In the genomic region with DNA sequence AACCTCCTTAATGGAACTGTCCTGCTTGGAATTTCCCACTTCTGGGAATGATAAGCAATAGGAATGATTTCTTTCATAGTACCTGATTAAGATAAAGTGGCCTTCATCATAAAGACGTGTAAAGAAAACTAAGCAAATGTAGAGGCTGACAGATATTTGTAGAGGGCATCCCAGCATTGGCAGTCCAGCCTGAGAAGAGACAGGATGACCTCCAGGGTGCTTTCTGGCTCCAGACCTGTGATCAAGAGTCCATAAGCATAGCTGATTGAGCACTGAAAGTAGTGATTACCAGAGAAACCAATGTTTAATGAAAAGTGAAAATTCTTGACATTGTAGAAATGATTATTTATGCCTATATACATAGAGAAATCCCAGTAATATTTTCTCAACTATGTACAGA, we compare ENCODE assay signal across 2 cellular contexts.
TF ChIP-seq lines count a peak whose summit lies in the region.

No MANE protein-coding gene starts in this region.

TF ChIP-seq in IMR-90, 13 proteins besides CTCF, POLR2A, EP300 and RAD21:
- no peak for TF ChIP-seq ELK1 (IDR thresholded peaks at IDR 0.05; ENCODE audit: borderline replicate concordance, low read depth, low read length)
- no peak for TF ChIP-seq MAZ (IDR thresholded peaks at IDR 0.05; ENCODE audit: borderline replicate concordance, low read depth, low read length)
- TF ChIP-seq NFE2L2 (IDR thresholded peaks at IDR 0.05; ENCODE audit: low read depth, low read length): no peak
- TF ChIP-seq MAFK (IDR thresholded peaks at IDR 0.05; ENCODE audit: low read depth, low read length): no peak
- no peak for TF ChIP-seq CHD1 (IDR thresholded peaks at IDR 0.05; ENCODE audit: low read depth, low read length)
- TF ChIP-seq FOS (IDR thresholded peaks at IDR 0.05; ENCODE audit: low read depth, low read length): no peak
- TF ChIP-seq RCOR1 (IDR thresholded peaks at IDR 0.05; ENCODE audit: insufficient replicate concordance, low read length): no peak

TF ChIP-seq in GM23338, 12 proteins besides CTCF, POLR2A, EP300 and RAD21:
- TF ChIP-seq CREB1 (CRISPR knock-in tag; IDR thresholded peaks at IDR 0.05; ENCODE audit: low read depth) (no peak), POLR2AphosphoS5 (IDR thresholded peaks at IDR 0.05; ENCODE audit: low read depth) (no peak), JUNB (IDR thresholded peaks at IDR 0.05; ENCODE audit: unreplicated experiment) (no peak), NANOG (IDR thresholded peaks at IDR 0.05; ENCODE audit: borderline replicate concordance) (no peak), ZNF331 (CRISPR knock-in tag; IDR thresholded peaks at IDR 0.05; ENCODE audit: low read depth) (no peak), STAT1 (IDR thresholded peaks at IDR 0.05; ENCODE audit: unreplicated experiment) (no peak), ZNF114 (CRISPR knock-in tag; IDR thresholded peaks at IDR 0.05) (no peak), EZH2phosphoT487 (IDR thresholded peaks at IDR 0.05; ENCODE audit: unreplicated experiment) (no peak), EZH2 (IDR thresholded peaks at IDR 0.05; ENCODE audit: low read depth, unreplicated experiment) (no peak)
- TF ChIP-seq, protein P1, sequence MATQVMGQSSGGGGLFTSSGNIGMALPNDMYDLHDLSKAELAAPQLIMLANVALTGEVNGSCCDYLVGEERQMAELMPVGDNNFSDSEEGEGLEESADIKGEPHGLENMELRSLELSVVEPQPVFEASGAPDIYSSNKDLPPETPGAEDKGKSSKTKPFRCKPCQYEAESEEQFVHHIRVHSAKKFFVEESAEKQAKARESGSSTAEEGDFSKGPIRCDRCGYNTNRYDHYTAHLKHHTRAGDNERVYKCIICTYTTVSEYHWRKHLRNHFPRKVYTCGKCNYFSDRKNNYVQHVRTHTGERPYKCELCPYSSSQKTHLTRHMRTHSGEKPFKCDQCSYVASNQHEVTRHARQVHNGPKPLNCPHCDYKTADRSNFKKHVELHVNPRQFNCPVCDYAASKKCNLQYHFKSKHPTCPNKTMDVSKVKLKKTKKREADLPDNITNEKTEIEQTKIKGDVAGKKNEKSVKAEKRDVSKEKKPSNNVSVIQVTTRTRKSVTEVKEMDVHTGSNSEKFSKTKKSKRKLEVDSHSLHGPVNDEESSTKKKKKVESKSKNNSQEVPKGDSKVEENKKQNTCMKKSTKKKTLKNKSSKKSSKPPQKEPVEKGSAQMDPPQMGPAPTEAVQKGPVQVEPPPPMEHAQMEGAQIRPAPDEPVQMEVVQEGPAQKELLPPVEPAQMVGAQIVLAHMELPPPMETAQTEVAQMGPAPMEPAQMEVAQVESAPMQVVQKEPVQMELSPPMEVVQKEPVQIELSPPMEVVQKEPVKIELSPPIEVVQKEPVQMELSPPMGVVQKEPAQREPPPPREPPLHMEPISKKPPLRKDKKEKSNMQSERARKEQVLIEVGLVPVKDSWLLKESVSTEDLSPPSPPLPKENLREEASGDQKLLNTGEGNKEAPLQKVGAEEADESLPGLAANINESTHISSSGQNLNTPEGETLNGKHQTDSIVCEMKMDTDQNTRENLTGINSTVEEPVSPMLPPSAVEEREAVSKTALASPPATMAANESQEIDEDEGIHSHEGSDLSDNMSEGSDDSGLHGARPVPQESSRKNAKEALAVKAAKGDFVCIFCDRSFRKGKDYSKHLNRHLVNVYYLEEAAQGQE (IDR thresholded peaks at IDR 0.05; ENCODE audit: unreplicated experiment): no peak
- TF ChIP-seq, protein P2, sequence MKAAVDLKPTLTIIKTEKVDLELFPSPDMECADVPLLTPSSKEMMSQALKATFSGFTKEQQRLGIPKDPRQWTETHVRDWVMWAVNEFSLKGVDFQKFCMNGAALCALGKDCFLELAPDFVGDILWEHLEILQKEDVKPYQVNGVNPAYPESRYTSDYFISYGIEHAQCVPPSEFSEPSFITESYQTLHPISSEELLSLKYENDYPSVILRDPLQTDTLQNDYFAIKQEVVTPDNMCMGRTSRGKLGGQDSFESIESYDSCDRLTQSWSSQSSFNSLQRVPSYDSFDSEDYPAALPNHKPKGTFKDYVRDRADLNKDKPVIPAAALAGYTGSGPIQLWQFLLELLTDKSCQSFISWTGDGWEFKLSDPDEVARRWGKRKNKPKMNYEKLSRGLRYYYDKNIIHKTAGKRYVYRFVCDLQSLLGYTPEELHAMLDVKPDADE (IDR thresholded peaks at IDR 0.05): no peak
TF ChIP-seq in GM23338: peak in this region for 0.
